Comparison of ENCODE assay signal across 8 cellular contexts in the genomic region with DNA sequence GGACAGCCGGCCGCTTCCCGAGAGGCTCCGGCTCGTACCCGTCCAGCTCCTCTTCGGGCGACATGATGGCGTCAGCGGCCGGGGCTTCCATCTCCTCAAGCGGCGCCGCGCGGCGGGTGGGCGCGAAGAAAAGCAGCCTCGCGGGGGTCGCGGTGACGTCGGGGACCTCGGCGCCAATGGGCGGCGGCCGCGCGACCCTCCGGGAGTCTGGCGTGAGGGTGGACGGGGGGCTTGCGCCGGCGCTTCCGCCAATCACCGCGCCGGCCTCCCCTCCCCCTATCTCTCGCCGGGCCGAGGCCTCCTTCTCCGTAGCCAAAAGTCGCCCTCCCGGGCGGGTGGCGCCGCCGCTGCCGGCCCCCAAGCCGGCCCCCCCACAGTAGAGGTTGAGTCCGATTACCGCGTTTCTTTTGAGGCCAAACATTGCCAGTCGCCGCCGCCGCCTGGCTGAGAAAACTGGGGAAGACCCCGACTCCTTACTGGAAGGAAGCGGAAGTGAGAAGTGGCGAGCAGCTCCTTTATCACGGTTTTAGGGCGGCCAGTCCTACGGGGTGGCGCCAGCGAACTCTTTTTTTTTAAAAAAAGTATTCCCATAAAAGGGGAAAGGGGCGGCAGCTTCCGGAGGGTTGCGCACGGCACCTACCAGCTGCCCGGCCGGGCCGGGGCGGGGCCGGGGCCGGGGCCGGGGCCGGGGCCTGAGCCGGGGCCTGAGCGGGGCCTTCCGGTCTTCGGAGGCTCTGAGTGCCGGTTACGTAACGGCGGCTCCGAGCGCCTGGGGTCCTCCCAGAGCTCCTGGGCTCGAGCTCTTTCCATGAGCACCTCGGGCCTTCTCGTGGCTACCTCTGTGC. TPM values are rescaled to one million over a fixed set of nuclear protein-coding genes. Genes with fewer than 3 reads are reported as not detected.
DNase-seq lines count a peak whose midpoint lies in the region; FAIRE-seq and TF ChIP-seq lines count a peak whose summit lies in the region.

Gene MCL1, minus strand, starts transcription at position 501 of the 845 bp plus-strand sequence. Its CDS starts 80 bp downstream, at position 421.

- DNase-seq in GM03348 (ENCODE audit: low spot score) (peak; percentile 93), MV-4-11 (lab: John Stamatoyannopoulos, UW) (peak; percentile 96), SK-N-DZ (ENCODE audit: low spot score) (peak; percentile 98), frontal cortex (ENCODE audit: low spot score in 2 of 2) (peak; percentile 94 to 97)
- DNase-seq in activated naive CD4-positive, alpha-beta T cell treated with anti-CD3 and anti-CD28 coated beads for 36 hours = peak; percentile 95

- H3K4me3 Mint-ChIP-seq in activated naive CD4-positive, alpha-beta T cell treated with anti-CD3 and anti-CD28 coated beads for 36 hours = peak within 1 kb of the TSS; percentile 90

- H3K27me3 Mint-ChIP-seq in activated naive CD4-positive, alpha-beta T cell treated with anti-CD3 and anti-CD28 coated beads for 36 hours (ENCODE audit: low read depth) = no peaks in the 10 kb centered on the region

- H3K27ac ChIP-seq in HEK293 (ENCODE audit: extremely low read depth, low read depth, low read length) (peak within 1 kb of the TSS; percentile 95), neutrophil (peak within 1 kb of the TSS; percentile 100)

- H3K36me3 Mint-ChIP-seq in activated naive CD4-positive, alpha-beta T cell treated with anti-CD3 and anti-CD28 coated beads for 36 hours (ENCODE audit: low read depth) = peaks cover 50% of the 10 kb centered on the region

- intact Hi-C loops in activated naive CD4-positive, alpha-beta T cell treated with anti-CD3 and anti-CD28 coated beads for 36 hours (cut with micrococcal nuclease) = loop anchor here (1.0 kb wide), 6 partner anchors 12 to 297 kb away; partner anchors contain the start of genes ARNT and ENSA

- peak within 1 kb of the TSS; percentile 99 for H3K27ac Mint-ChIP-seq in activated naive CD4-positive, alpha-beta T cell treated with anti-CD3 and anti-CD28 coated beads for 36 hours

- no peaks in the 10 kb centered on the region for H3K9me3 Mint-ChIP-seq in activated naive CD4-positive, alpha-beta T cell treated with anti-CD3 and anti-CD28 coated beads for 36 hours

- H3K9me3 ChIP-seq in HEK293 (ENCODE audit: control insufficient read depth, insufficient read depth, low read depth, low read length) (no peaks in the 10 kb centered on the region), neutrophil (no peaks in the 10 kb centered on the region)

- POLR2A ChIA-PET in HEK293 (lab: Yijun Ruan, JAX) = interaction anchor here (0.6 to 13.5 kb wide), 35 partner anchors 10 to 740 kb away, joined by 3 to 272 read pairs (median 4); partner anchors contain the start of genes ADAMTSL4, APH1A, ENSA and FALEC

- CTCF ChIA-PET in HEK293 (lab: Yijun Ruan, JAX) = interaction anchor here (0.5 to 14.0 kb wide), 12 partner anchors 8 to 419 kb away, joined by 3 to 135 read pairs (median 4); partner anchors contain the start of gene FALEC
- CTCF ChIA-PET in activated naive CD4-positive, alpha-beta T cell treated with anti-CD3 and anti-CD28 coated beads for 36 hours (lab: Charles Lee) = interaction anchor here (0.7 to 2.6 kb wide), 11 partner anchors 9 to 185 kb away, joined by 3 to 25 read pairs (median 4); no protein-coding TSS in a partner anchor

- FAIRE-seq in frontal cortex (lab: Jason Lieb, UNC) = no peak

- H3K4me1 ChIP-seq in HEK293 (ENCODE audit: control insufficient read depth, insufficient read depth, low read length) (no peaks in the 10 kb centered on the region), neutrophil (ENCODE audit: control insufficient read depth in 1 of 2, insufficient read depth in 1 of 2, low read depth in 1 of 2, low read length in 1 of 2) (peaks cover 32 to 40% of the 10 kb centered on the region in 2 experiments)

- no peaks in the 10 kb centered on the region for H3K27me3 ChIP-seq in neutrophil

- peaks cover 19% of the 10 kb centered on the region for H3K4me1 Mint-ChIP-seq in activated naive CD4-positive, alpha-beta T cell treated with anti-CD3 and anti-CD28 coated beads for 36 hours (ENCODE audit: low read depth)

- H3K36me3 ChIP-seq in HEK293 (ENCODE audit: control insufficient read depth in 2 of 2, insufficient read depth in 1 of 2, low read length in 2 of 2) = peaks cover 0 to 46% of the 10 kb centered on the region in 2 experiments; a peak in 2 of 3 replicates
- peaks cover 49% of the 10 kb centered on the region for H3K36me3 ChIP-seq in neutrophil

- peak within 1 kb of the TSS; percentile 82 for H3K4me3 ChIP-seq in HEK293 (ENCODE audit: low read depth, low read length)
- H3K4me3 ChIP-seq in neutrophil (ENCODE audit: low read depth in 1 of 2, low read length in 1 of 2) = peak within 1 kb of the TSS; percentile 80 to 97

- no peak for TF ChIP-seq CTCF in HEK293 (tag by site-specific recombination; IDR thresholded peaks at IDR 0.05)
- peak; percentile 66 for TF ChIP-seq CTCF in neutrophil (IDR thresholded peaks at IDR 0.05)
- no peak for TF ChIP-seq CTCF in subcutaneous adipose tissue (IDR thresholded peaks at IDR 0.05; ENCODE audit: low read depth)

TF ChIP-seq in HEK293, 187 proteins besides CTCF, POLR2A, EP300 and RAD21 (continues in another document):
- TF ChIP-seq YY1 (tag by site-specific recombination; IDR thresholded peaks at IDR 0.05) (peak; percentile 68), ZIC2 (tag by site-specific recombination; IDR thresholded peaks at IDR 0.05) (peak; percentile 77), ZNF629 (tag by site-specific recombination; IDR thresholded peaks at IDR 0.05) (0 out of 2 replicates have a peak, but pooled peaks have one; percentile 29), MEIS1 (CRISPR knock-in tag; IDR thresholded peaks at IDR 0.05; ENCODE audit: borderline replicate concordance) (no peak), ZBTB21 (tag by site-specific recombination; IDR thresholded peaks at IDR 0.05) (no peak), KLF16 (tag by site-specific recombination; IDR thresholded peaks at IDR 0.05) (peak; percentile 55; the same call in 1 of the 2 replicates), GLIS1 (tag by site-specific recombination; IDR thresholded peaks at IDR 0.05) (peak; percentile 94), REST (tag by site-specific recombination; IDR thresholded peaks at IDR 0.05) (0 out of 2 replicates have a peak, but pooled peaks have one; percentile 11), ZNF391 (tag by site-specific recombination; IDR thresholded peaks at IDR 0.05; ENCODE audit: borderline replicate concordance, low read depth) (peak; percentile 65; the same call in 1 of the 2 replicates), ZNF548 (tag by site-specific recombination; IDR thresholded peaks at IDR 0.05) (no peak), KLF7 (tag by site-specific recombination; IDR thresholded peaks at IDR 0.05; ENCODE audit: borderline replicate concordance) (peak; percentile 28; the same call in 1 of the 2 replicates), SP3 (tag by site-specific recombination; IDR thresholded peaks at IDR 0.05) (peak; percentile 62)
- TF ChIP-seq, protein P1, sequence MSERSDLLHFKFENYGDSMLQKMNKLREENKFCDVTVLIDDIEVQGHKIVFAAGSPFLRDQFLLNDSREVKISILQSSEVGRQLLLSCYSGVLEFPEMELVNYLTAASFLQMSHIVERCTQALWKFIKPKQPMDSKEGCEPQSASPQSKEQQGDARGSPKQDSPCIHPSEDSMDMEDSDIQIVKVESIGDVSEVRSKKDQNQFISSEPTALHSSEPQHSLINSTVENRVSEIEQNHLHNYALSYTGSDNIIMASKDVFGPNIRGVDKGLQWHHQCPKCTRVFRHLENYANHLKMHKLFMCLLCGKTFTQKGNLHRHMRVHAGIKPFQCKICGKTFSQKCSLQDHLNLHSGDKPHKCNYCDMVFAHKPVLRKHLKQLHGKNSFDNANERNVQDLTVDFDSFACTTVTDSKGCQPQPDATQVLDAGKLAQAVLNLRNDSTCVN (tag by site-specific recombination; optimal IDR thresholded peaks at IDR 0.05) = peak; percentile 90
- TF ChIP-seq, protein P2, sequence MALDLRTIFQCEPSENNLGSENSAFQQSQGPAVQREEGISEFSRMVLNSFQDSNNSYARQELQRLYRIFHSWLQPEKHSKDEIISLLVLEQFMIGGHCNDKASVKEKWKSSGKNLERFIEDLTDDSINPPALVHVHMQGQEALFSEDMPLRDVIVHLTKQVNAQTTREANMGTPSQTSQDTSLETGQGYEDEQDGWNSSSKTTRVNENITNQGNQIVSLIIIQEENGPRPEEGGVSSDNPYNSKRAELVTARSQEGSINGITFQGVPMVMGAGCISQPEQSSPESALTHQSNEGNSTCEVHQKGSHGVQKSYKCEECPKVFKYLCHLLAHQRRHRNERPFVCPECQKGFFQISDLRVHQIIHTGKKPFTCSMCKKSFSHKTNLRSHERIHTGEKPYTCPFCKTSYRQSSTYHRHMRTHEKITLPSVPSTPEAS (tag by site-specific recombination; IDR thresholded peaks at IDR 0.05) = no peak

RNA-seq across cellular contexts. Expression of gene MCL1, which starts in this region (rescaled TPM):
- 109 and 112 TPM in 2 replicates for polyA plus RNA-seq in SK-N-DZ (2014; cell fraction: cytosol; rRNA removed)
- 116 and 145 TPM in 2 replicates for polyA plus RNA-seq in SK-N-DZ (2014; cell fraction: nucleus; rRNA removed)
- total RNA-seq in activated naive CD4-positive, alpha-beta T cell treated with anti-CD3 and anti-CD28 coated beads for 36 hours = 100 to 1,000 TPM; 228 to 235 TPM
- total RNA-seq in frontal cortex (110 TPM), subcutaneous adipose tissue (100 to 1,000 TPM; 180 to 328 (median 225) TPM)

Comparison
In these comparisons a context has a peak if more than half of its experiments do, and no peak if none do; other contexts are left out.
1. Peak in every context shown above with its lines: DNase-seq, H3K4me3 ChIP-seq and H3K27ac ChIP-seq.